ENCODE assay signal across 8 cellular contexts in the genomic region with DNA sequence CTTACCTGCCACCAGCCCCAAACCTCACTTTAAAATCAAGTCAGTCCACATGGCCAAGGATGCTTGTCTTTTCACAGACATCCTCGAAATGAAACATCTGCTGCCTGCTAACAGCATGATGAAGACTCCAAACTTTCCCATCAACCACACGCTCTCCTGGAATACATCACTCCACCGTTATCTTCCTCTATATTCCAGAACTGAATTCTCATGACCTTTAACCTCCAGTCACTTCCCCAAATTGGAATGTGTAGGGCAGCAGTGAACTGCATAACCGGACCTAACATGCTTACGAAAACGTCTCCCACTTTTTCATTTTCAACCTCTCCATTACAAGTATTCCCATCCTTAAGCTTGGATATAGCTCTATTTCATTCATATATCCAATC. TPM values are rescaled to one million over a fixed set of nuclear protein-coding genes. Genes with fewer than 3 reads are reported as not detected.
DNase-seq lines count a peak whose midpoint lies in the region; ATAC-seq, FAIRE-seq and TF ChIP-seq lines count a peak whose summit lies in the region.

No MANE protein-coding gene starts in this region.

- DNase-seq in DND-41 (no peak), NCI-H2227 treated with DMSO at 0.1 percent for 48 hours (lab: John Stamatoyannopoulos, UW) (peak; percentile 21), osteoblast (ENCODE audit: insufficient read length, low spot score, missing footprints) (no peak), NCI-H187 treated with DMSO at 0.1 percent for 48 hours (lab: John Stamatoyannopoulos, UW) (no peak), GM12892 (ENCODE audit: insufficient read length) (no peak), NCI-H1048 (lab: John Stamatoyannopoulos, UW) (no peak), inferior parietal cortex (ENCODE audit: extremely low spot score) (no peak)

- no peaks in the 10 kb centered on the region for H3K36me3 ChIP-seq in DND-41 (ENCODE audit: insufficient read depth, low read length)
- no peaks in the 10 kb centered on the region for H3K36me3 ChIP-seq in duodenal mucosa (ENCODE audit: control insufficient read depth in 1 of 2, insufficient read depth in 2 of 2, low read length in 2 of 2)
- H3K36me3 ChIP-seq in osteoblast (ENCODE audit: insufficient read depth, low read length): no peaks in the 10 kb centered on the region

- TF ChIP-seq POLR2A in GM12892 (IDR thresholded peaks at IDR 0.05; ENCODE audit: low read depth, low read length): no peak

- peak overlapping the region; percentile 75 for H2AFZ ChIP-seq in DND-41 (ENCODE audit: low read depth, low read length)
- peak overlapping the region; percentile 72 for H2AFZ ChIP-seq in osteoblast (ENCODE audit: low read length)

- FAIRE-seq in GM12892 (lab: Jason Lieb, UNC): no peak

- H4K20me1 ChIP-seq in DND-41 (ENCODE audit: insufficient read depth, low read length) (no peaks in the 10 kb centered on the region), osteoblast (ENCODE audit: insufficient read depth, low read length) (no peaks in the 10 kb centered on the region)

- ATAC-seq in DND-41 (ENCODE audit: insufficient read depth, low read depth): no peak

- H3K4me3 ChIP-seq in DND-41 (ENCODE audit: low read depth in 1 of 2, low read length in 2 of 2): peak overlapping the region; percentile 18 to 62; a peak in 3 of 4 replicates
- peak overlapping the region; percentile 36 to 53 for H3K4me3 ChIP-seq in duodenal mucosa (ENCODE audit: low read depth in 1 of 2, low read length in 2 of 2)
- peak overlapping the region; percentile 30 for H3K4me3 ChIP-seq in osteoblast (ENCODE audit: insufficient read depth, low read length)

- no peaks in the 10 kb centered on the region for H3K9me3 ChIP-seq in DND-41 (ENCODE audit: insufficient read depth, low read length, severe bottlenecking)
- H3K9me3 ChIP-seq in duodenal mucosa (ENCODE audit: control insufficient read depth in 1 of 2, low read length in 2 of 2): no peaks in the 10 kb centered on the region
- no peaks in the 10 kb centered on the region for H3K9me3 ChIP-seq in osteoblast (ENCODE audit: low read depth, low read length)

- H3K4me2 ChIP-seq in DND-41 (ENCODE audit: insufficient read depth, low read length) (peak overlapping the region; percentile 81), osteoblast (ENCODE audit: insufficient read depth, low read length) (peak overlapping the region; percentile 49)

- peak overlapping the region; percentile 48 for H3K9ac ChIP-seq in DND-41 (ENCODE audit: low read depth, low read length)
- H3K9ac ChIP-seq in duodenal mucosa (ENCODE audit: low read depth in 1 of 2, low read length in 2 of 2): no peak overlapping the region

- H3K27ac ChIP-seq in DND-41 (ENCODE audit: low read length): peak overlapping the region; percentile 5; the same call in 1 of the 2 replicates
- H3K27ac ChIP-seq in duodenal mucosa (ENCODE audit: low read depth, low read length): no peak overlapping the region
- H3K27ac ChIP-seq in osteoblast (ENCODE audit: low read depth, low read length): no peak overlapping the region

- H3K79me2 ChIP-seq in DND-41 (ENCODE audit: insufficient read depth, low read length) (no peaks in the 10 kb centered on the region), osteoblast (ENCODE audit: insufficient read depth, low read length) (no peaks in the 10 kb centered on the region)

- H3K27me3 ChIP-seq in DND-41 (ENCODE audit: insufficient read depth, low read length, poor library complexity) (no peaks in the 10 kb centered on the region), duodenal mucosa (ENCODE audit: control insufficient read depth in 1 of 2, insufficient read depth in 2 of 2, low read length in 2 of 2) (no peaks in the 10 kb centered on the region), osteoblast (ENCODE audit: insufficient read depth, low read length) (no peaks in the 10 kb centered on the region)

- no peak for TF ChIP-seq CTCF in DND-41 (IDR thresholded peaks at IDR 0.05; ENCODE audit: borderline replicate concordance, extremely low read depth, low read length, poor library complexity, severe bottlenecking)
- TF ChIP-seq CTCF in osteoblast (IDR thresholded peaks at IDR 0.05; ENCODE audit: extremely low read depth, low read depth, low read length): no peak

- peaks cover 16% of the 10 kb centered on the region for H3K4me1 ChIP-seq in DND-41 (ENCODE audit: insufficient read depth, low read length)
- peaks cover 0 to 4% of the 10 kb centered on the region in 2 donors for H3K4me1 ChIP-seq in duodenal mucosa (ENCODE audit: control insufficient read depth in 1 of 2, insufficient read depth in 2 of 2, low read length in 2 of 2)
- H3K4me1 ChIP-seq in osteoblast (ENCODE audit: insufficient read depth, low read length): no peaks in the 10 kb centered on the region

RNA-seq across cellular contexts. Expression of a gene that starts 30.7 kb away (rescaled TPM):
- total RNA-seq in osteoblast: 9.0 and 9.1 TPM in 2 replicates
- polyA plus RNA-seq in GM12892 (2012; ENCODE audit: missing spikeins): 3.1 TPM

RNA-seq across cellular contexts. Expression of a gene that starts 47.3 kb away (rescaled TPM):
- 18.9 and 21.0 TPM in 2 replicates for total RNA-seq in osteoblast
- 23.3 TPM for polyA plus RNA-seq in GM12892 (2012; ENCODE audit: missing spikeins)
